Comparison of ENCODE assay signal across 22 cellular contexts in the genomic region with DNA sequence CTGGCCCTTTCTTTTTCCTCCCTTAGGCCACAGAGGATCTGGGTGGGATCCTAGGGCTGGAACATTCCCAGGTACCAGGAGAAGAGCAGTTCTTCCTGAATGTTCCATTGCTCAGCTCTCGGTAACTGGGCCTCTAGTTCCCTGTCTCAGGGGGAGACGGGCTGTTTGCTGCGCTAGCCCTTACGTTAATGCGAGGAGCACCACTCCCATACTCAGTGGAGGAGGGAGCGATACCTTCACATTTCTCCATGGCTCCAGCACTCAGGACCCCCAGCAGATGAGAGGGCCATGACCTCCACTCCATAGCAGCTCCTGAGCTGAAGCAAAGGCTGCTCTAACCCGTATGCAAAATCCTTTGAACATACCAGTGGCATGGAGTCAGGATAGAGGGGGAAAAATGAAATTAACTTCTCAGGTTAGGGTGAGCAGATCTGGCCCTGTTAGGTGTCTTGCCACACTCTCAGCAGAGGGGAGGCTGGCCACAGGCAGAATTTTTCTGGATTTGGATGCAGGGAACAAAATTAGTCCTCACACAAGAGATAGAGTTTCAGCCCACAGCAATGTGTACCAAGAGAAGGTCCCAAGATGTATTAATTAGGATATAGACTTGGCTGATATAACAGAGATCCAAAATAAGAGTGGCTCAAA.
DNase-seq lines count a peak whose midpoint lies in the region; ATAC-seq and TF ChIP-seq lines count a peak whose summit lies in the region.
"Had no signal": no experiment of that assay in that cellular context is flagged by ENCODE, and none has a peak within 500 bp of the region (broad histone marks: within the 10 kb centered on the region; RNA-seq: fewer than 3 reads in every experiment).

No MANE protein-coding gene starts in this region.

- no peak overlapping the region for H3K4me3 ChIP-seq in HL-60 (replicated peaks; ENCODE audit: insufficient read depth, low read length)
- H3K4me3 ChIP-seq in RWPE2 (ENCODE audit: severe bottlenecking): no peak overlapping the region
- no peak overlapping the region for H3K4me3 ChIP-seq in sigmoid colon
- H3K4me3 ChIP-seq: lung, neural progenitor cell had no signal

- H3K36me3 ChIP-seq in RWPE2 (ENCODE audit: low read depth) (no peaks in the 10 kb centered on the region), sigmoid colon (no peaks in the 10 kb centered on the region)
- H3K36me3 ChIP-seq: neural progenitor cell had no signal

- H3K27ac Mint-ChIP-seq in activated naive CD4-positive, alpha-beta T cell treated with anti-CD3 and anti-CD28 coated beads, Interleukin-2, amount 10 ng/mL, durations not matched to agents 7 days and 5 days: no peak overlapping the region
- H3K27ac Mint-ChIP-seq in endothelial cell (ENCODE audit: unreplicated experiment): no peak overlapping the region
- H3K27ac Mint-ChIP-seq: activated CD8-positive, alpha-beta T cell treated with anti-CD3 and anti-CD28 coated beads for 36 hours; activated naive CD8-positive, alpha-beta T cell treated with anti-CD3 and anti-CD28 coated beads for 36 hours; activated T-helper 17 cell treated with anti-CD3 and anti-CD28 coated beads, Interleukin-2, amount 50 U/mL, for 72 hours; neural progenitor cell; T-cell had no signal

- WGBS in sigmoid colon, 2 donors: 95 to 98% methylated on average over 7 of the region's 7 CpGs

- no peak for TF ChIP-seq EP300 in sigmoid colon (IDR thresholded peaks at IDR 0.05)

- DNase-seq in HL-60 (ENCODE audit: low read depth in 1 of 2, low spot score in 1 of 2): no peak
- no peak for DNase-seq in RWPE2 (ENCODE audit: low spot score)
- DNase-seq in sigmoid colon: peak; percentile 45
- DNase-seq in activated naive CD4-positive, alpha-beta T cell treated with anti-CD3 and anti-CD28 coated beads, Interleukin-2, amount 10 ng/mL, durations not matched to agents 7 days and 5 days: no peak
- no peak for DNase-seq in endothelial cell (ENCODE audit: low spot score)
- DNase-seq in ecto neural progenitor cell (ENCODE audit: low spot score): no peak
- DNase-seq: activated CD4-positive, alpha-beta T cell treated with anti-CD3 and anti-CD28 coated beads for 1 hour; activated CD8-positive, alpha-beta T cell treated with anti-CD3 and anti-CD28 coated beads for 36 hours; activated naive CD8-positive, alpha-beta T cell treated with anti-CD3 and anti-CD28 coated beads for 36 hours; C1 segment of cervical spinal cord; caudate nucleus; DMS79; KG1; MM.1S; NCI-H2081; NCI-H2227 treated with DMSO at 0.1 percent for 48 hours; NCI-H69; T-cell had no signal

- intact Hi-C loops in sigmoid colon (cut with DNase I): loop anchor here (2.0 to 5.0 kb wide), 5 partner anchors 45 to 463 kb away; partner anchors contain the start of gene ZFP36L2

- CTCF ChIA-PET in activated naive CD4-positive, alpha-beta T cell treated with anti-CD3 and anti-CD28 coated beads, Interleukin-2, amount 10 ng/mL, durations not matched to agents 7 days and 5 days (lab: Charles Lee): no interaction called here

- ATAC-seq in RWPE2 (ENCODE audit: low read depth): no peak
- ATAC-seq: activated CD8-positive, alpha-beta T cell treated with anti-CD3 and anti-CD28 coated beads for 36 hours; activated T-helper 17 cell treated with anti-CD3 and anti-CD28 coated beads, Interleukin-2, amount 50 U/mL, for 72 hours; T-cell had no signal

- H3K9me3 Mint-ChIP-seq in activated naive CD4-positive, alpha-beta T cell treated with anti-CD3 and anti-CD28 coated beads, Interleukin-2, amount 10 ng/mL, durations not matched to agents 7 days and 5 days: peaks cover 11% of the 10 kb centered on the region
- no peaks in the 10 kb centered on the region for H3K9me3 Mint-ChIP-seq in endothelial cell (ENCODE audit: unreplicated experiment)

- H3K27me3 ChIP-seq in HL-60 (ENCODE audit: insufficient read depth, poor library complexity, severe bottlenecking) (no peaks in the 10 kb centered on the region), RWPE2 (ENCODE audit: insufficient read depth, poor library complexity, severe bottlenecking) (no peaks in the 10 kb centered on the region), layer of hippocampus (ENCODE audit: control insufficient read depth, insufficient read depth, low read length) (no peaks in the 10 kb centered on the region), sigmoid colon (no peaks in the 10 kb centered on the region)
- H3K27me3 ChIP-seq: neural progenitor cell had no signal

- peak overlapping the region; percentile 81 for H3K27ac ChIP-seq in HL-60 (replicated peaks)
- peak overlapping the region; percentile 20 for H3K27ac ChIP-seq in RWPE2 (ENCODE audit: poor library complexity, severe bottlenecking)
- H3K27ac ChIP-seq in layer of hippocampus (ENCODE audit: low read depth, low read length): peak overlapping the region; percentile 5
- peak overlapping the region in 2 of 4 donors; percentile 64 to 68 for H3K27ac ChIP-seq in sigmoid colon
- H3K27ac ChIP-seq: neural progenitor cell had no signal

- peaks cover 12% of the 10 kb centered on the region for H3K27me3 Mint-ChIP-seq in activated naive CD4-positive, alpha-beta T cell treated with anti-CD3 and anti-CD28 coated beads, Interleukin-2, amount 10 ng/mL, durations not matched to agents 7 days and 5 days
- H3K27me3 Mint-ChIP-seq in endothelial cell (ENCODE audit: unreplicated experiment): peaks cover 9% of the 10 kb centered on the region
- H3K27me3 Mint-ChIP-seq: activated CD8-positive, alpha-beta T cell treated with anti-CD3 and anti-CD28 coated beads for 36 hours; activated naive CD8-positive, alpha-beta T cell treated with anti-CD3 and anti-CD28 coated beads for 36 hours; activated T-helper 17 cell treated with anti-CD3 and anti-CD28 coated beads, Interleukin-2, amount 50 U/mL, for 72 hours had no signal

- TF ChIP-seq CTCF in HL-60 (IDR thresholded peaks at IDR 0.05; ENCODE audit: insufficient read depth, low read length): no peak
- TF ChIP-seq CTCF in RWPE2 (IDR thresholded peaks at IDR 0.05; ENCODE audit: poor library complexity, severe bottlenecking): no peak
- TF ChIP-seq CTCF in sigmoid colon (IDR thresholded peaks at IDR 0.05): no peak
- TF ChIP-seq CTCF in endothelial cell (IDR thresholded peaks at IDR 0.05; ENCODE audit: unreplicated experiment): no peak

- TF ChIP-seq POLR2A in sigmoid colon (IDR thresholded peaks at IDR 0.05): no peak

- H3K4me1 ChIP-seq in RWPE2 (ENCODE audit: insufficient read depth, poor library complexity, severe bottlenecking): no peaks in the 10 kb centered on the region
- H3K4me1 ChIP-seq in sigmoid colon: peaks cover 0 to 21% (median 18%) of the 10 kb centered on the region in 4 donors

- peaks cover 6% of the 10 kb centered on the region for H3K9me3 ChIP-seq in RWPE2 (ENCODE audit: severe bottlenecking)
- H3K9me3 ChIP-seq in sigmoid colon: peaks cover 0 to 5% (median 0%) of the 10 kb centered on the region in 4 donors

- H3K4me1 Mint-ChIP-seq in activated naive CD4-positive, alpha-beta T cell treated with anti-CD3 and anti-CD28 coated beads, Interleukin-2, amount 10 ng/mL, durations not matched to agents 7 days and 5 days: peaks cover under 1% of the 10 kb centered on the region
- H3K4me1 Mint-ChIP-seq in endothelial cell (ENCODE audit: unreplicated experiment): peaks cover 37% of the 10 kb centered on the region
- H3K4me1 Mint-ChIP-seq: activated T-helper 17 cell treated with anti-CD3 and anti-CD28 coated beads, Interleukin-2, amount 50 U/mL, for 72 hours had no signal

- H3K4me3 Mint-ChIP-seq in activated naive CD4-positive, alpha-beta T cell treated with anti-CD3 and anti-CD28 coated beads, Interleukin-2, amount 10 ng/mL, durations not matched to agents 7 days and 5 days: no peak overlapping the region
- H3K4me3 Mint-ChIP-seq in endothelial cell (ENCODE audit: unreplicated experiment): no peak overlapping the region
- H3K4me3 Mint-ChIP-seq: activated CD8-positive, alpha-beta T cell treated with anti-CD3 and anti-CD28 coated beads for 36 hours; activated naive CD8-positive, alpha-beta T cell treated with anti-CD3 and anti-CD28 coated beads for 36 hours; activated T-helper 17 cell treated with anti-CD3 and anti-CD28 coated beads, Interleukin-2, amount 50 U/mL, for 72 hours; neural progenitor cell; T-cell had no signal

- H3K36me3 Mint-ChIP-seq in activated naive CD4-positive, alpha-beta T cell treated with anti-CD3 and anti-CD28 coated beads, Interleukin-2, amount 10 ng/mL, durations not matched to agents 7 days and 5 days: peaks cover 2% of the 10 kb centered on the region
- H3K36me3 Mint-ChIP-seq in endothelial cell (ENCODE audit: low read depth, unreplicated experiment): peaks cover 13% of the 10 kb centered on the region
- H3K36me3 Mint-ChIP-seq: T-cell had no signal
